Comparison of ENCODE assay signal across 26 cellular contexts in the genomic region with DNA sequence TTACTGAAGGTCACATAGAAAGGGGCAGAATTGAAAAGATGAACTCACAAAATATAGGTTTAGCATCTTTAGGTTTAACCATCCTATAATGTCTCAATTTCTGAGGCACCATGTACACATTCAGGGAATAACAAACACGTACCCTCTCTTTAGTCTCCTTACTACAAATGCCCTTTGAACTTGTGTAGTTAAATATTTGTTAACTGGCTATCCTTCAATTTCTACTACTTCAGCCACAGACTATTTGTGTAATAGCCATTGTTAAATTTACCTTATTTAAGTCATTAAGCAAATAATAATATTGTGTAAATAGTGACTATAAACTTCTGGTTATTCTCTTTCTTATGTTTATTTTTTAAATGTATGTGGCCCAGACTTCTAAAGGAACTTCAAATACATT.
"Had no signal": no experiment of that assay in that cellular context is flagged by ENCODE, and none has a peak within 500 bp of the region (broad histone marks: within the 10 kb centered on the region; RNA-seq: fewer than 3 reads in every experiment).

No MANE protein-coding gene starts in this region.

- H3K4me1 ChIP-seq: lower lobe of right lung, pancreas, prostate gland, sigmoid colon, spleen, suprapubic skin, tibial artery, upper lobe of right lung had no signal

- H3K27me3 ChIP-seq: hepatocyte, pancreas, sigmoid colon, spleen, suprapubic skin, tibial artery, upper lobe of right lung had no signal

- H3K4me2 ChIP-seq: hepatocyte had no signal

- ATAC-seq: left ventricle myocardium superior; lower lobe of right lung; naive thymus-derived CD8-positive, alpha-beta T cell; pancreas; right cardiac atrium; stimulated activated effector memory CD8-positive, alpha-beta T cell treated with anti-CD3 and anti-CD28 coated beads, Interleukin-12 subunit alpha, Interleukin-12 subunit beta, amount 100 ng/mL, for 72 hours; upper lobe of right lung had no signal

- H3K79me2 ChIP-seq: hepatocyte had no signal

- H3K4me3 ChIP-seq: hepatocyte, lower lobe of right lung, pancreas, prostate gland, sigmoid colon, spleen, suprapubic skin, thoracic aorta, tibial artery, upper lobe of right lung had no signal

- H3K36me3 ChIP-seq: lower lobe of right lung, pancreas, prostate gland, sigmoid colon, spleen, suprapubic skin, thoracic aorta, tibial artery, upper lobe of right lung had no signal

- H3K27ac Mint-ChIP-seq: mesothelial cell of epicardium; naive thymus-derived CD8-positive, alpha-beta T cell; nephron; stimulated activated effector memory CD8-positive, alpha-beta T cell treated with anti-CD3 and anti-CD28 coated beads, Interleukin-12 subunit alpha, Interleukin-12 subunit beta, amount 100 ng/mL, for 72 hours; stimulated activated naive CD8-positive, alpha-beta T cell treated with anti-CD3 and anti-CD28 coated beads, Interleukin-15, Interleukin-2, amounts not matched to agents 100 ng/mL and 50 ng/mL, for 24 hours had no signal

- H3K4me3 Mint-ChIP-seq: mesothelial cell of epicardium; naive thymus-derived CD8-positive, alpha-beta T cell; nephron; neural crest cell; stimulated activated effector memory CD8-positive, alpha-beta T cell treated with anti-CD3 and anti-CD28 coated beads, Interleukin-12 subunit alpha, Interleukin-12 subunit beta, amount 100 ng/mL, for 72 hours; stimulated activated naive CD8-positive, alpha-beta T cell treated with anti-CD3 and anti-CD28 coated beads, Interleukin-15, Interleukin-2, amounts not matched to agents 100 ng/mL and 50 ng/mL, for 24 hours had no signal

- H3K27ac ChIP-seq: hepatocyte, lower lobe of right lung, pancreas, prostate gland, sigmoid colon, spleen, suprapubic skin, thoracic aorta, tibial artery, upper lobe of right lung had no signal

- H3K4me1 Mint-ChIP-seq: naive thymus-derived CD8-positive, alpha-beta T cell; nephron; neural crest cell; stimulated activated effector memory CD8-positive, alpha-beta T cell treated with anti-CD3 and anti-CD28 coated beads, Interleukin-12 subunit alpha, Interleukin-12 subunit beta, amount 100 ng/mL, for 72 hours had no signal

- DNase-seq: islet precursor cell; left ventricle myocardium superior; lower lobe of right lung; mesendoderm; naive thymus-derived CD8-positive, alpha-beta T cell; nucleus accumbens; pancreas; posterior cingulate gyrus; retina; right cardiac atrium; sigmoid colon; small intestine; spleen; stimulated activated CD4-positive, alpha-beta T cell treated with anti-CD3 and anti-CD28 coated beads, Interleukin-4, amount 100 ng/mL, for 24 hours; stimulated activated naive CD4-positive, alpha-beta T cell; tibial artery; upper lobe of right lung had no signal

- H3K27me3 Mint-ChIP-seq: naive thymus-derived CD8-positive, alpha-beta T cell; stimulated activated naive CD8-positive, alpha-beta T cell treated with anti-CD3 and anti-CD28 coated beads, Interleukin-15, Interleukin-2, amounts not matched to agents 100 ng/mL and 50 ng/mL, for 24 hours had no signal

- H3K36me3 Mint-ChIP-seq: mesothelial cell of epicardium; naive thymus-derived CD8-positive, alpha-beta T cell; stimulated activated effector memory CD8-positive, alpha-beta T cell treated with anti-CD3 and anti-CD28 coated beads, Interleukin-12 subunit alpha, Interleukin-12 subunit beta, amount 100 ng/mL, for 72 hours had no signal

- H2AFZ ChIP-seq: hepatocyte had no signal

- H3K9me3 ChIP-seq: lower lobe of right lung, pancreas, prostate gland, sigmoid colon, spleen, suprapubic skin, thoracic aorta, tibial artery, upper lobe of right lung had no signal
